Comparison of ENCODE assay signal across 8 cellular contexts in the genomic region with DNA sequence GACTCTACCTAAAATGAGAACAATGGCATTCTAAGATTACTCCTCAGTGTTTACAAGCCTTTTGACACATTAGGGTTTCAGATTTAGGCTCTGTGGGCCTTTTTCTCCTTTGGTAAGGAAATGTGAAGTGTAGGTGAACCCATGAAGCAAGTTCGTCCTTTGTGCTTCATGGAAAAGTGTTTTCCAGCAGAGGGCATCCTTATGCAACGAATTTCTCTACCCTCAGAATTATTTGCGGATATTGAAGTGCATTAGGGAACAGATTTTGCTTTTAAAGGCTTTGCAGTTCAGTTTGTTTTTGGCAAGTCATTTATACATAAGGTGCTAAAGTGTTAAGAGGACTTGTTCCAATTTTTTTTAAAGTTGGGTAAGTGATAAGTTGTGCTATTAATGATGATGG. TPM values are rescaled to one million over a fixed set of nuclear protein-coding genes. Genes with fewer than 3 reads are reported as not detected.
DNase-seq lines count a peak whose midpoint lies in the region; ATAC-seq and TF ChIP-seq lines count a peak whose summit lies in the region.

No MANE protein-coding gene starts in this region.

- H3K27ac ChIP-seq in PC-9 (no peak overlapping the region), foreskin keratinocyte (no peak overlapping the region)

- no peak overlapping the region for H3K4me3 ChIP-seq in PC-9

- no peak for ATAC-seq in foreskin keratinocyte
- no peak for ATAC-seq in HG03095 (IDR thresholded peaks at IDR 0.05; ENCODE audit: unreplicated experiment)
- ATAC-seq in GM18502 (IDR thresholded peaks at IDR 0.05; ENCODE audit: poor library complexity, unreplicated experiment) = no peak
- ATAC-seq in HG02610 (IDR thresholded peaks at IDR 0.05; ENCODE audit: unreplicated experiment) = no peak

- no peaks in the 10 kb centered on the region for H3K9me3 ChIP-seq in PC-9 (ENCODE audit: insufficient read depth, low read depth)

- peaks cover 2% of the 10 kb centered on the region for H3K27me3 Mint-ChIP-seq in activated CD4-positive, alpha-beta memory T cell treated with anti-CD3 and anti-CD28 coated beads, Interleukin-2, amount 10 ng/mL, durations not matched to agents 7 days and 5 days

- H3K4me2 ChIP-seq in PC-9 = no peak overlapping the region

- H3K9me3 Mint-ChIP-seq in activated CD4-positive, alpha-beta memory T cell treated with anti-CD3 and anti-CD28 coated beads, Interleukin-2, amount 10 ng/mL, durations not matched to agents 7 days and 5 days = no peaks in the 10 kb centered on the region

- no peak overlapping the region for H2AFZ ChIP-seq in PC-9

- peak; percentile 60; the same call in 1 of the 2 replicates for TF ChIP-seq CTCF in PC-9 (conservative IDR thresholded peaks at IDR 0.05)
- TF ChIP-seq CTCF in foreskin keratinocyte (conservative IDR thresholded peaks at IDR 0.05) = peak; percentile 75

- no peaks in the 10 kb centered on the region for H3K4me1 ChIP-seq in PC-9 (replicated peaks; ENCODE audit: insufficient read depth)
- no peaks in the 10 kb centered on the region for H3K4me1 ChIP-seq in foreskin keratinocyte

- no peaks in the 10 kb centered on the region for H3F3A ChIP-seq in PC-9 (ENCODE audit: insufficient read depth, low read depth)

- peak; percentile 14 for DNase-seq in AG08396 (ENCODE audit: low spot score)
- DNase-seq in HPDE6-E6E7 (ENCODE audit: extremely low spot score) = peak; percentile 23
- no peak for DNase-seq in PC-9
- peak; percentile 19 to 37 for DNase-seq in foreskin keratinocyte
- DNase-seq in activated CD4-positive, alpha-beta memory T cell treated with anti-CD3 and anti-CD28 coated beads, Interleukin-2, amount 10 ng/mL, durations not matched to agents 7 days and 5 days = no peak

- H3K36me3 Mint-ChIP-seq in activated CD4-positive, alpha-beta memory T cell treated with anti-CD3 and anti-CD28 coated beads, Interleukin-2, amount 10 ng/mL, durations not matched to agents 7 days and 5 days (ENCODE audit: low read depth) = no peaks in the 10 kb centered on the region

- intact Hi-C loops in PC-9 (cut with micrococcal nuclease; ENCODE audit: unreplicated experiment) = no loop called here

- CTCF ChIA-PET in PC-9 (lab: Charles Lee) = no interaction called here
- CTCF ChIA-PET in activated CD4-positive, alpha-beta memory T cell treated with anti-CD3 and anti-CD28 coated beads, Interleukin-2, amount 10 ng/mL, durations not matched to agents 7 days and 5 days (lab: Charles Lee) = no interaction called here

- H3K27me3 ChIP-seq in PC-9 (ENCODE audit: insufficient read depth, low read depth) (peaks cover 8% of the 10 kb centered on the region; the same call in 1 of the 2 replicates), foreskin keratinocyte (no peaks in the 10 kb centered on the region)

- H3K27ac Mint-ChIP-seq in activated CD4-positive, alpha-beta memory T cell treated with anti-CD3 and anti-CD28 coated beads, Interleukin-2, amount 10 ng/mL, durations not matched to agents 7 days and 5 days = no peak overlapping the region

- no peak overlapping the region for H3K4me3 Mint-ChIP-seq in activated CD4-positive, alpha-beta memory T cell treated with anti-CD3 and anti-CD28 coated beads, Interleukin-2, amount 10 ng/mL, durations not matched to agents 7 days and 5 days

- H4K20me1 ChIP-seq in PC-9 (ENCODE audit: insufficient read depth) = no peaks in the 10 kb centered on the region; the same call in 1 of the 2 replicates

- no peaks in the 10 kb centered on the region for H3K9me2 ChIP-seq in PC-9 (ENCODE audit: insufficient read depth)

- H3K36me3 ChIP-seq in PC-9 (ENCODE audit: low read depth) = no peaks in the 10 kb centered on the region

- BruUV-seq in PC-9 (replicated peaks; lab: Mats Ljungman, UMichigan) = no TSS peak

- no peaks in the 10 kb centered on the region for H3K79me2 ChIP-seq in PC-9 (ENCODE audit: low read depth)

- POLR2A ChIA-PET in PC-9 (lab: Charles Lee; ENCODE audit: unreplicated experiment) = no interaction called here
- POLR2A ChIA-PET in activated CD4-positive, alpha-beta memory T cell treated with anti-CD3 and anti-CD28 coated beads, Interleukin-2, amount 10 ng/mL, durations not matched to agents 7 days and 5 days (lab: Charles Lee) = no interaction called here

- no peaks in the 10 kb centered on the region for H3K4me1 Mint-ChIP-seq in activated CD4-positive, alpha-beta memory T cell treated with anti-CD3 and anti-CD28 coated beads, Interleukin-2, amount 10 ng/mL, durations not matched to agents 7 days and 5 days

RNA-seq across cellular contexts. Expression of a gene that starts 55.7 kb away (rescaled TPM):
- 18.2 and 20.6 TPM in 2 replicates for total RNA-seq in PC-9 (2021)
- total RNA-seq in foreskin keratinocyte = 138 and 276 TPM in 2 replicates
- polyA plus RNA-seq in foreskin keratinocyte = 58.5 and 95.3 TPM in 2 replicates
- total RNA-seq in activated CD4-positive, alpha-beta memory T cell treated with anti-CD3 and anti-CD28 coated beads, Interleukin-2, amount 10 ng/mL, durations not matched to agents 7 days and 5 days = not detected

Comparison
In these comparisons a context has a peak if more than half of its experiments do, and no peak if none do; other contexts are left out.
1. DNase-seq: peak in AG08396 (single experiment), HPDE6-E6E7 (single experiment) and foreskin keratinocyte (2 of 2); none in PC-9 (0 of 2) and activated CD4-positive, alpha-beta memory T cell treated with anti-CD3 and anti-CD28 coated beads, Interleukin-2, amount 10 ng/mL, durations not matched to agents 7 days and 5 days (single experiment).
2. RNA of a gene that starts 55.7 kb away (total RNA-seq): 138 to 276 TPM in foreskin keratinocyte and 18.2 to 20.6 TPM in PC-9; not detected in activated CD4-positive, alpha-beta memory T cell treated with anti-CD3 and anti-CD28 coated beads, Interleukin-2, amount 10 ng/mL, durations not matched to agents 7 days and 5 days; every median in the first group is over 10 times any median in the second.